Comparison of ENCODE assay signal across 11 cellular contexts in the genomic region with DNA sequence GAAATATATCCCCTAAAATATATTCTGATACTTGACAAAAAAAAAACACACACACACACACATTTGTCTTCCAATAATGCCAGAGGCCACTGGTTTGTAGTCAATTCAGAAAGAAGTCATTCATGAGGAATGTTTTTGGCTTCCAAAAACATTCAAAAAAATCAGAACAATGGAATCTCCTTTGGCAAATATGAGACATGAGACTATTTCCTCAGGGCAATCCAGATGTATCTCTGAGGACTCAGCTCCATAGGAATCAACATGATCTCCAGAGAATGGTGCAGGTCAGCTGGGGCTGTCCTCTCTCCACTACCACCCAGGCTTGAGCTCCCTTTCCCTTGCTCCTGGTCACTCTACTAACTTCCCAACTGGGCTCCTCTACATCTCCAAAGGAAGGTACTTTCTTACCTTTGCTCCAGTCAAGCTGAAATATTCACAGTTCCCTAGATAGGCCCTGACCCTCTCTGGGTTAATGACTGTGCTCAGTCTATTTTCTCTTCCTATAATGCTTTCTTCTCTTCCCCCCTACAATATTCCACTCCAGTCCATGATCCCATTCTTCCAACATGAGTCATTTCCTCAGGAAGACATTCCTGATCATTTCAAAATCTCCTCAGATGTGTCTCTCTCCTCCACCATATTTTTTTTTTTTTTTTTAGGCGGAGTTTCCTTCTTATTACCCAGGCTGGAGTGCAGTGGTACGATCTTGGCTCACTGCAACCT.
DNase-seq lines count a peak whose midpoint lies in the region; ATAC-seq and TF ChIP-seq lines count a peak whose summit lies in the region.
"Had no signal": no experiment of that assay in that cellular context is flagged by ENCODE, and none has a peak within 500 bp of the region (broad histone marks: within the 10 kb centered on the region; RNA-seq: fewer than 3 reads in every experiment).

No MANE protein-coding gene starts in this region.

- H3K4me3 ChIP-seq in Caco-2 (ENCODE audit: low read depth, low read length): no peak overlapping the region
- no peak overlapping the region for H3K4me3 ChIP-seq in trophoblast cell (ENCODE audit: low read depth, low read length)

- H2BK5ac ChIP-seq in trophoblast cell (ENCODE audit: low read depth, low read length, poor library complexity): no peak overlapping the region

- TF ChIP-seq CTCF in Caco-2 (IDR thresholded peaks at IDR 0.05; ENCODE audit: insufficient read depth in 1 of 2, low read depth in 1 of 2, low read length in 1 of 2, severe bottlenecking in 1 of 2, unreplicated experiment in 1 of 2): no peak

- no TSS peak for BruUV-seq in Caco-2 (replicated peaks; lab: Mats Ljungman, UMichigan)

- H3K18ac ChIP-seq in trophoblast cell (ENCODE audit: low read length): no peak overlapping the region

- no peaks in the 10 kb centered on the region for H3K9me3 Mint-ChIP-seq in Caco-2 (ENCODE audit: unreplicated experiment)
- H3K9me3 Mint-ChIP-seq: brain had no signal

- DNase-seq in Caco-2 (no peak), RPMI7951 (ENCODE audit: low read depth) (peak; percentile 98), epidermal melanocyte (ENCODE audit: insufficient read length, low spot score) (peak; percentile 90), trophoblast cell (peak; percentile 70 to 95), NCI-H128 (lab: John Stamatoyannopoulos, UW; ENCODE audit: unreplicated experiment) (no peak), NCI-H1694 (lab: John Stamatoyannopoulos, UW) (no peak)
- DNase-seq: activated CD8-positive, alpha-beta memory T cell treated with anti-CD3 and anti-CD28 coated beads, Interleukin-2, amount 10 ng/mL, durations not matched to agents 7 days and 5 days; naive thymus-derived CD8-positive, alpha-beta T cell had no signal

- H2AFZ ChIP-seq in trophoblast cell (ENCODE audit: insufficient read depth, low read length, poor library complexity): no peak overlapping the region

- no peak overlapping the region for H3K27ac ChIP-seq in trophoblast cell (ENCODE audit: low read depth, low read length)

- H3K9ac ChIP-seq in trophoblast cell (ENCODE audit: low read length): no peak overlapping the region

- intact Hi-C loops in Caco-2 (cut with micrococcal nuclease; ENCODE audit: unreplicated experiment): no loop called here

- H3K27me3 Mint-ChIP-seq in Caco-2 (ENCODE audit: insufficient read depth, unreplicated experiment): no peaks in the 10 kb centered on the region
- H3K27me3 Mint-ChIP-seq: activated CD8-positive, alpha-beta memory T cell treated with anti-CD3 and anti-CD28 coated beads, Interleukin-2, amount 10 ng/mL, durations not matched to agents 7 days and 5 days had no signal

- H3K23ac ChIP-seq in trophoblast cell (ENCODE audit: low read length): no peak overlapping the region

- no peak for ATAC-seq in GM21786 (IDR thresholded peaks at IDR 0.05; ENCODE audit: unreplicated experiment)
- no peak for ATAC-seq in GM21723 (IDR thresholded peaks at IDR 0.05; ENCODE audit: unreplicated experiment)
- ATAC-seq: activated CD8-positive, alpha-beta memory T cell treated with anti-CD3 and anti-CD28 coated beads, Interleukin-2, amount 10 ng/mL, durations not matched to agents 7 days and 5 days; naive thymus-derived CD8-positive, alpha-beta T cell had no signal

- H3K36me3 ChIP-seq in Caco-2 (ENCODE audit: control insufficient read depth, insufficient read depth, low read length) (no peaks in the 10 kb centered on the region), trophoblast cell (ENCODE audit: control insufficient read depth in 1 of 2, insufficient read depth in 2 of 2, low read length in 2 of 2) (no peaks in the 10 kb centered on the region)

- no peak overlapping the region for H2BK12ac ChIP-seq in trophoblast cell (ENCODE audit: low read length)

- H3K27ac Mint-ChIP-seq in Caco-2 (ENCODE audit: unreplicated experiment): peak overlapping the region; percentile 4
- H3K27ac Mint-ChIP-seq: activated CD8-positive, alpha-beta memory T cell treated with anti-CD3 and anti-CD28 coated beads, Interleukin-2, amount 10 ng/mL, durations not matched to agents 7 days and 5 days; brain had no signal

- H3K36me3 Mint-ChIP-seq in Caco-2 (ENCODE audit: insufficient read depth, unreplicated experiment): no peaks in the 10 kb centered on the region
- H3K36me3 Mint-ChIP-seq: activated CD8-positive, alpha-beta memory T cell treated with anti-CD3 and anti-CD28 coated beads, Interleukin-2, amount 10 ng/mL, durations not matched to agents 7 days and 5 days; brain; naive thymus-derived CD8-positive, alpha-beta T cell had no signal

- no peak overlapping the region for H4K12ac ChIP-seq in trophoblast cell (ENCODE audit: low read depth, low read length)

- H3K4me2 ChIP-seq in trophoblast cell (ENCODE audit: low read length): no peak overlapping the region

- H2BK120ac ChIP-seq in trophoblast cell (ENCODE audit: insufficient read depth, low read length, poor library complexity): no peak overlapping the region

- H3K4me1 Mint-ChIP-seq in Caco-2 (ENCODE audit: low read depth, unreplicated experiment): no peaks in the 10 kb centered on the region
- H3K4me1 Mint-ChIP-seq: activated CD8-positive, alpha-beta memory T cell treated with anti-CD3 and anti-CD28 coated beads, Interleukin-2, amount 10 ng/mL, durations not matched to agents 7 days and 5 days; naive thymus-derived CD8-positive, alpha-beta T cell had no signal

- no peak overlapping the region for H3K4me3 Mint-ChIP-seq in Caco-2 (ENCODE audit: unreplicated experiment)
- H3K4me3 Mint-ChIP-seq: activated CD8-positive, alpha-beta memory T cell treated with anti-CD3 and anti-CD28 coated beads, Interleukin-2, amount 10 ng/mL, durations not matched to agents 7 days and 5 days; brain; naive thymus-derived CD8-positive, alpha-beta T cell had no signal

- H3K4ac ChIP-seq in trophoblast cell (ENCODE audit: low read depth, low read length): no peak overlapping the region

- no peak overlapping the region for H3K14ac ChIP-seq in trophoblast cell (ENCODE audit: low read length)

- H3K9me3 ChIP-seq in Caco-2: 0 out of 2 replicates have a peak, but pooled peaks cover 3% of the 10 kb centered on the region
- H3K9me3 ChIP-seq in trophoblast cell (ENCODE audit: insufficient read depth, low read depth, low read length): no peaks in the 10 kb centered on the region

- CTCF ChIA-PET in Caco-2 (lab: Charles Lee): no interaction called here

- no peaks in the 10 kb centered on the region for H3K79me1 ChIP-seq in trophoblast cell (ENCODE audit: low read length)

- no peak overlapping the region for H4K8ac ChIP-seq in trophoblast cell (ENCODE audit: low read depth, low read length)

- no peak overlapping the region for H2AK5ac ChIP-seq in trophoblast cell (ENCODE audit: low read length)

- no peaks in the 10 kb centered on the region for H3K27me3 ChIP-seq in Caco-2 (replicated peaks; ENCODE audit: control insufficient read depth, insufficient read depth, low read length)
- no peaks in the 10 kb centered on the region for H3K27me3 ChIP-seq in trophoblast cell (ENCODE audit: insufficient read depth, low read length)

- H3K4me1 ChIP-seq in Caco-2 (no peaks in the 10 kb centered on the region), trophoblast cell (ENCODE audit: control insufficient read depth in 1 of 2, insufficient read depth in 2 of 2, low read length in 2 of 2) (peaks cover 0 to 2% of the 10 kb centered on the region in 2 experiments)

- WGBS in trophoblast cell (ENCODE audit: extremely low coverage, insufficient coverage, insufficient read length): no CpG with 5 or more reads among the region's 2 CpGs

- no peak overlapping the region for H4K91ac ChIP-seq in trophoblast cell (ENCODE audit: low read depth, low read length)

- POLR2A ChIA-PET in Caco-2 (lab: Charles Lee): no interaction called here

- H3K79me2 ChIP-seq in trophoblast cell (ENCODE audit: control insufficient read depth, insufficient read depth, low read length, poor library complexity): no peaks in the 10 kb centered on the region

Comparison
In these comparisons a context has a peak if more than half of its experiments do, and no peak if none do; other contexts are left out.
1. DNase-seq: peak in RPMI7951 (single experiment), epidermal melanocyte (single experiment) and trophoblast cell (2 of 2); none in Caco-2 (0 of 2), NCI-H128 (single experiment) and NCI-H1694 (single experiment).